In the genomic region with DNA sequence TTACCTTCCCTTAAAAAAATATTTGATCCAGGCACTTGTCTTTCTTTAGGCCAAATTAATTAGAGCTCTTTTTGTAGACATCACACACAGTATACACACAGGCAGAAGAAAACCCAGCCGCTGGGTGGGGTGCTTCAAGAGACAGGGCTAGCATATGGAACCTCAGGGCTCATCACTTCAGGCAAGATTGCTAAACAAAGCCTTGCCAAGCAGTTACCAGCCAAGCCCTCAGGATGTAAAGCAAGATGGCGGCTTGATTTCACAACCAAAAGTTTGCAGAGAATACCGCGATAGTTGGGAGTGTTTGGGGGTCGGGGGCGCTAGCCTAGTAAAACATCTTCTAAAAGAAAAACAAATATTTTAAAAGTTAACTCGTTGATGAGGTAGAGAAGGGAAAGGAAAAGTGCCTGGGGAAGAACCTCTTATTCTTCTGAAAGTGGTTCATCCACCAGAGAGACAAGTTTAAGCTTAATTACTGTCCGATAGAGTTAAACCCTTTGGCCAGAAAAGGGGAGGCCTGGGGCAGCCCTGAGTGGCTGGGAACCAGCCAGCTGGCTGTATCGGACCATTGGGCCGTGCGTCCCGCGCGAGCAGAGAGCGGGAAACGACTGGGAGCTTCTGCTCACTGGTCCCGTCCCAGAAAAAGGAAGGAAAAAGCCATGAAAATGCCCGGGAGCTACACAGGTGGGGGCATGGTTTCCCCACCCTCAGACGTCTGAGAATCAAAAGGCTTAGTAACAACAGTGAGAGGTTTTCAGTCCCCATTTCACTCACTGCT, we compare ENCODE assay signal across 19 cellular contexts.
DNase-seq lines count a peak whose midpoint lies in the region; ATAC-seq and TF ChIP-seq lines count a peak whose summit lies in the region.
"Had no signal": no experiment of that assay in that cellular context is flagged by ENCODE, and none has a peak within 500 bp of the region (broad histone marks: within the 10 kb centered on the region; RNA-seq: fewer than 3 reads in every experiment).

No MANE protein-coding gene starts in this region.

- H3K4me1 ChIP-seq in endodermal cell (ENCODE audit: control insufficient read depth, insufficient read depth, low read length) (peaks cover 17% of the 10 kb centered on the region), testis (no peaks in the 10 kb centered on the region)
- H3K4me1 ChIP-seq: A549, HAP-1 had no signal

- H3K27me3 ChIP-seq in endodermal cell (ENCODE audit: control insufficient read depth, insufficient read depth, low read length, poor library complexity, severe bottlenecking) (no peaks in the 10 kb centered on the region), testis (no peaks in the 10 kb centered on the region)

- H3K4me3 ChIP-seq in endodermal cell (ENCODE audit: low read length): peak overlapping the region; percentile 1
- H3K4me3 ChIP-seq in testis: peak overlapping the region; percentile 27 to 45
- H3K4me3 ChIP-seq: A549, HAP-1 had no signal

- peak; percentile 22 for DNase-seq in NCI-H2227 (lab: John Stamatoyannopoulos, UW; ENCODE audit: unreplicated experiment)
- DNase-seq in NCI-H2227 treated with DMSO at 0.1 percent for 48 hours (lab: John Stamatoyannopoulos, UW): no peak
- peak; percentile 88 for DNase-seq in NCI-H146 (lab: John Stamatoyannopoulos, UW)
- no peak for DNase-seq in endodermal cell
- no peak for DNase-seq in testis
- no peak for DNase-seq in effector memory CD8-positive, alpha-beta T cell
- no peak for DNase-seq in D341Med (ENCODE audit: low spot score)
- DNase-seq: AML-193; Caco-2; CD4-positive, alpha-beta T cell; DMS153; DMS79; GF-D8 had no signal

- H3K9me3 Mint-ChIP-seq in endodermal cell: peaks cover 3% of the 10 kb centered on the region
- H3K9me3 Mint-ChIP-seq in effector memory CD8-positive, alpha-beta T cell: peaks cover 3 to 16% of the 10 kb centered on the region in 2 donors

- no peak overlapping the region for H3K27ac ChIP-seq in endodermal cell (ENCODE audit: low read depth, low read length)
- H3K27ac ChIP-seq in testis: peak overlapping the region in 1 of 2 donors; percentile 69
- H3K27ac ChIP-seq: 22Rv1, A549, C4-2B, HL-60 had no signal

- no peaks in the 10 kb centered on the region for H3K27me3 Mint-ChIP-seq in endodermal cell (ENCODE audit: insufficient read depth)
- H3K27me3 Mint-ChIP-seq in effector memory CD8-positive, alpha-beta T cell: no peaks in the 10 kb centered on the region
- H3K27me3 Mint-ChIP-seq: CD4-positive, alpha-beta T cell had no signal

- 95% methylated on average over 9 to 18 of the region's 19 CpGs for WGBS in endodermal cell (ENCODE audit: insufficient coverage in 1 of 2, insufficient read length in 1 of 2), 2 experiments
- WGBS in testis, 2 donors: 78 to 79% methylated on average over 19 of the region's 19 CpGs

- TF ChIP-seq CTCF in endodermal cell (conservative IDR thresholded peaks at IDR 0.05): no peak
- no peak for TF ChIP-seq CTCF in testis (IDR thresholded peaks at IDR 0.05)

- no peak for TF ChIP-seq POLR2A in testis (IDR thresholded peaks at IDR 0.05)

- intact Hi-C loops in testis (cut with DNase I; ENCODE audit: low total_unique reads): no loop called here

- peaks cover 22% of the 10 kb centered on the region for H3K4me1 Mint-ChIP-seq in endodermal cell
- no peaks in the 10 kb centered on the region for H3K4me1 Mint-ChIP-seq in effector memory CD8-positive, alpha-beta T cell (ENCODE audit: low read depth in 2 of 2)

- no peak overlapping the region for H3K9ac ChIP-seq in endodermal cell (ENCODE audit: extremely low read depth, low read length, poor library complexity, severe bottlenecking)

- no peaks in the 10 kb centered on the region for H3K9me3 ChIP-seq in endodermal cell (ENCODE audit: control insufficient read depth, low read length)
- no peaks in the 10 kb centered on the region for H3K9me3 ChIP-seq in testis
- H3K9me3 ChIP-seq: A549, Caco-2, HAP-1 had no signal

- H3K36me3 ChIP-seq in endodermal cell (ENCODE audit: control insufficient read depth, insufficient read depth, low read length) (no peaks in the 10 kb centered on the region), testis (ENCODE audit: low read depth, missing control alignments) (no peaks in the 10 kb centered on the region)
- H3K36me3 ChIP-seq: HAP-1 had no signal

- peak overlapping the region; percentile 26 for H3K4me3 Mint-ChIP-seq in endodermal cell
- no peak overlapping the region for H3K4me3 Mint-ChIP-seq in effector memory CD8-positive, alpha-beta T cell
- H3K4me3 Mint-ChIP-seq: CD4-positive, alpha-beta T cell had no signal

- peak overlapping the region; percentile 85 for H3K27ac Mint-ChIP-seq in endodermal cell
- H3K27ac Mint-ChIP-seq in effector memory CD8-positive, alpha-beta T cell: no peak overlapping the region
- H3K27ac Mint-ChIP-seq: CD4-positive, alpha-beta T cell had no signal

- H3K36me3 Mint-ChIP-seq in endodermal cell (ENCODE audit: low read depth): no peaks in the 10 kb centered on the region
- H3K36me3 Mint-ChIP-seq in effector memory CD8-positive, alpha-beta T cell (ENCODE audit: insufficient read depth): no peaks in the 10 kb centered on the region

- ATAC-seq in effector memory CD8-positive, alpha-beta T cell (replicated peaks): no peak
- ATAC-seq in GM19455 (IDR thresholded peaks at IDR 0.05; ENCODE audit: unreplicated experiment): no peak
- ATAC-seq: A549 had no signal

Comparison
In these comparisons a context has a peak if more than half of its experiments do, and no peak if none do; other contexts are left out.
1. DNase-seq: peak in NCI-H2227 (single experiment) and NCI-H146 (single experiment); none in NCI-H2227 treated with DMSO at 0.1 percent for 48 hours (single experiment), endodermal cell (single experiment), testis (single experiment), effector memory CD8-positive, alpha-beta T cell (0 of 3) and D341Med (single experiment).